Comparison of ENCODE assay signal across 10 cellular contexts in genomic region chr10:71966046-71967004, GRCh38. TPM values are rescaled to one million over a fixed set of nuclear protein-coding genes. Genes with fewer than 3 reads are reported as not detected.
DNase-seq lines count a peak whose midpoint lies in the region; ATAC-seq and TF ChIP-seq lines count a peak whose summit lies in the region.
"Had no signal": no experiment of that assay in that cellular context is flagged by ENCODE, and none has a peak within 500 bp of the region (broad histone marks: within the 10 kb centered on the region; RNA-seq: fewer than 3 reads in every experiment).

No MANE protein-coding gene starts in this region.

- H3K36me3 Mint-ChIP-seq in endothelial cell (ENCODE audit: low read depth, unreplicated experiment) (no peaks in the 10 kb centered on the region), neural crest cell (ENCODE audit: low read depth) (peaks cover 6% of the 10 kb centered on the region)
- H3K36me3 Mint-ChIP-seq: CD8-positive, alpha-beta memory T cell had no signal

- no peak for ATAC-seq in HG03045 (IDR thresholded peaks at IDR 0.05; ENCODE audit: unreplicated experiment)

- H3K4me1 Mint-ChIP-seq in endothelial cell (ENCODE audit: unreplicated experiment), result peaks cover 14% of the 10 kb centered on the region
- peaks cover 57% of the 10 kb centered on the region for H3K4me1 Mint-ChIP-seq in neural crest cell

- DNase-seq in A172 (ENCODE audit: low spot score) (peak; percentile 75), M059J (ENCODE audit: low read depth) (peak; percentile 86), endothelial cell (ENCODE audit: low spot score) (no peak), neural crest cell (ENCODE audit: low read depth, low spot score) (no peak), SKM-1 (lab: John Stamatoyannopoulos, UW; ENCODE audit: unreplicated experiment) (no peak), DMS153 treated with DMSO at 0.1 percent for 48 hours (lab: John Stamatoyannopoulos, UW; ENCODE audit: unreplicated experiment) (no peak)
- DNase-seq in stimulated activated naive CD4-positive, alpha-beta T cell treated with Interleukin-2 at 50 U/mL for 16 hours (lab: John Stamatoyannopoulos, UW), result no peak
- DNase-seq: CD8-positive, alpha-beta memory T cell; stimulated activated CD4-positive, alpha-beta T cell treated with anti-CD3 and anti-CD28 coated beads, Interleukin-4, amount 100 ng/mL, for 1 hour had no signal

- peaks cover 27% of the 10 kb centered on the region for H3K27me3 Mint-ChIP-seq in endothelial cell (ENCODE audit: unreplicated experiment)
- H3K27me3 Mint-ChIP-seq in neural crest cell (ENCODE audit: low read depth), result peaks cover 11% of the 10 kb centered on the region

- TF ChIP-seq CTCF in endothelial cell (IDR thresholded peaks at IDR 0.05; ENCODE audit: unreplicated experiment) (no peak), neural crest cell (conservative IDR thresholded peaks at IDR 0.05) (no peak)

- H3K4me3 Mint-ChIP-seq in endothelial cell (ENCODE audit: unreplicated experiment) (peak overlapping the region; percentile 24), neural crest cell (peak overlapping the region; percentile 96)

- H3K27ac Mint-ChIP-seq in endothelial cell (ENCODE audit: unreplicated experiment) (no peak overlapping the region), neural crest cell (ENCODE audit: unreplicated experiment) (peak overlapping the region; percentile 57)

- H3K9me3 Mint-ChIP-seq in endothelial cell (ENCODE audit: unreplicated experiment) (no peaks in the 10 kb centered on the region), neural crest cell (no peaks in the 10 kb centered on the region)
- H3K9me3 Mint-ChIP-seq: CD8-positive, alpha-beta memory T cell had no signal

RNA-seq across cellular contexts. Expression of gene CHST3, which starts 2.1 kb away (rescaled TPM):
- total RNA-seq in A172 (2014; rRNA removed; shearing (Covaris generic)), result 57.0 and 59.0 TPM in 2 replicates
- total RNA-seq in M059J (2014; rRNA removed; shearing (Covaris generic)), result 12.3 and 22.4 TPM in 2 replicates
- 3.8 TPM for total RNA-seq in endothelial cell (ENCODE audit: unreplicated experiment)
- 24.5 and 25.8 TPM in 2 replicates for total RNA-seq in neural crest cell

Comparison
In these comparisons a context has a peak if more than half of its experiments do, and no peak if none do; other contexts are left out.
1. DNase-seq: peak in A172 (single experiment) and M059J (single experiment); none in endothelial cell (single experiment), neural crest cell (single experiment), stimulated activated naive CD4-positive, alpha-beta T cell treated with Interleukin-2 at 50 U/mL for 16 hours (single experiment), SKM-1 (single experiment) and DMS153 treated with DMSO at 0.1 percent for 48 hours (single experiment).